19 cellular contexts compared by ENCODE assay signal in the genomic region with DNA sequence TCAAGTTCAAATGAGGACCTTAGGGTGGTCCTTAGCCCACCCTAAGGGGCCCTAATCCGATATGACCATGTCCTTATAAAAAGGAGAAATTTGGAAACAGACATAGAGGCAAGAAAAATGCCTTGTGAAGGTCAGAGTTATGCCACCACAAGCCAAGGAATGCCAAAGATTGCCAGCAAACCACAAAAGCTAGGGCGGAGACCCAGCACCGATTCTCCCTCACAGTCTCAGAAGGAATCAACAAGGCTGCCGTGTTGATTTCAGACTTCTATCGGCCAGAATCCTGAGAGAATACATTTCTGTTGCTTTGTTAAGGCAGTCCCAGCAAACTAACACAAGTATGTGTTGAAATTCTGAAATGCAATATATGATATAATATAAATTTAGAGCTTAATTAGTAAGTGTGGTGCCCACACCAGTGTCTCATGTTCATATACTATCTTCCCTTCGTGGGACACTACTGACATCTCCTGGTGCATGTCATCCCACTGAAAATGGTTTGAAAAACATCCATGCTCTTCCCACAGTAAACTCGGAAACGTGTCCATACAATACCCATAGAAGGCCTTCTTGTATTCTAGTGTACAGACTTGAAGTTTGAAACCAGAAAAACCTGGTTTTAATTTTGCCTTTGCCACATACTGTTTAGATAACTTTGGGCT.
DNase-seq lines count a peak whose midpoint lies in the region; ATAC-seq and TF ChIP-seq lines count a peak whose summit lies in the region.
"Had no signal": no experiment of that assay in that cellular context is flagged by ENCODE, and none has a peak within 500 bp of the region (broad histone marks: within the 10 kb centered on the region; RNA-seq: fewer than 3 reads in every experiment).

No MANE protein-coding gene starts in this region.

- ATAC-seq in RWPE2 (ENCODE audit: low read depth) (peak; percentile 40; the same call in 1 of the 3 replicates), GM21423 (IDR thresholded peaks at IDR 0.05; ENCODE audit: unreplicated experiment) (no peak)
- ATAC-seq: activated T-cell treated with anti-CD3 and anti-CD28 coated beads, Interleukin-2, amount 50 U/mL, for 4 hours had no signal

- CTCF ChIA-PET in Caco-2 (lab: Charles Lee): no interaction called here

- H3K36me3 Mint-ChIP-seq in Caco-2 (ENCODE audit: insufficient read depth, unreplicated experiment): no peaks in the 10 kb centered on the region
- H3K36me3 Mint-ChIP-seq: activated naive CD8-positive, alpha-beta T cell treated with anti-CD3 and anti-CD28 coated beads, Interleukin-2, amount 10 ng/mL, durations not matched to agents 7 days and 5 days; CD4-positive, alpha-beta memory T cell; IgD-negative memory B cell; naive B cell had no signal

- DNase-seq in AG08395 (ENCODE audit: low spot score) (peak; percentile 49), H4 (ENCODE audit: low spot score) (peak; percentile 87), RWPE2 (ENCODE audit: low spot score) (no peak), glomerular visceral epithelial cell (ENCODE audit: extremely low spot score) (peak; percentile 47), iPS-NIHi7 (ENCODE audit: extremely low spot score) (no peak), occipital lobe (lab: John Stamatoyannopoulos, UW) (no peak), Caco-2 (no peak)
- DNase-seq: activated CD4-positive, alpha-beta T cell treated with anti-CD3 and anti-CD28 coated beads, Interleukin-2, amount 10 ng/mL, durations not matched to agents 7 days and 5 days; activated naive CD8-positive, alpha-beta T cell treated with anti-CD3 and anti-CD28 coated beads, Interleukin-2, amount 10 ng/mL, durations not matched to agents 7 days and 5 days; activated T-cell treated with anti-CD3 and anti-CD28 coated beads, Interleukin-2, amount 50 U/mL, for 4 hours; CD4-positive, alpha-beta memory T cell; head of caudate nucleus; naive B cell; NCI-H1417 treated with DMSO at 0.1 percent for 48 hours; RPMI8226; testis had no signal

- H3K9me3 ChIP-seq in RWPE2 (ENCODE audit: severe bottlenecking): no peaks in the 10 kb centered on the region
- H3K9me3 ChIP-seq in Caco-2: no peaks in the 10 kb centered on the region
- H3K9me3 ChIP-seq: testis had no signal

- peaks cover 12% of the 10 kb centered on the region for H3K27me3 Mint-ChIP-seq in Caco-2 (ENCODE audit: insufficient read depth, unreplicated experiment)
- H3K27me3 Mint-ChIP-seq: activated CD4-positive, alpha-beta T cell treated with anti-CD3 and anti-CD28 coated beads, Interleukin-2, amount 10 ng/mL, durations not matched to agents 7 days and 5 days; naive B cell had no signal

- intact Hi-C loops in Caco-2 (cut with micrococcal nuclease; ENCODE audit: unreplicated experiment): no loop called here

- no TSS peak for BruUV-seq in Caco-2 (replicated peaks; lab: Mats Ljungman, UMichigan)

- no peaks in the 10 kb centered on the region for H3K36me3 ChIP-seq in RWPE2 (ENCODE audit: low read depth)
- no peaks in the 10 kb centered on the region for H3K36me3 ChIP-seq in Caco-2 (ENCODE audit: control insufficient read depth, insufficient read depth, low read length)

- H3K27me3 ChIP-seq in RWPE2 (ENCODE audit: insufficient read depth, poor library complexity, severe bottlenecking) (no peaks in the 10 kb centered on the region), Caco-2 (replicated peaks; ENCODE audit: control insufficient read depth, insufficient read depth, low read length) (no peaks in the 10 kb centered on the region)
- H3K27me3 ChIP-seq: testis had no signal

- H3K4me1 ChIP-seq in RWPE2 (ENCODE audit: insufficient read depth, poor library complexity, severe bottlenecking) (no peaks in the 10 kb centered on the region), Caco-2 (no peaks in the 10 kb centered on the region)
- H3K4me1 ChIP-seq: testis had no signal

- POLR2A ChIA-PET in Caco-2 (lab: Charles Lee): no interaction called here

- H3K4me1 Mint-ChIP-seq in Caco-2 (ENCODE audit: low read depth, unreplicated experiment): no peaks in the 10 kb centered on the region
- H3K4me1 Mint-ChIP-seq: activated CD4-positive, alpha-beta T cell treated with anti-CD3 and anti-CD28 coated beads, Interleukin-2, amount 10 ng/mL, durations not matched to agents 7 days and 5 days; activated naive CD8-positive, alpha-beta T cell treated with anti-CD3 and anti-CD28 coated beads, Interleukin-2, amount 10 ng/mL, durations not matched to agents 7 days and 5 days; CD4-positive, alpha-beta memory T cell; central memory CD8-positive, alpha-beta T cell had no signal

- H3K9me3 Mint-ChIP-seq in Caco-2 (ENCODE audit: unreplicated experiment): no peaks in the 10 kb centered on the region
- H3K9me3 Mint-ChIP-seq: activated CD4-positive, alpha-beta T cell treated with anti-CD3 and anti-CD28 coated beads, Interleukin-2, amount 10 ng/mL, durations not matched to agents 7 days and 5 days; activated naive CD8-positive, alpha-beta T cell treated with anti-CD3 and anti-CD28 coated beads, Interleukin-2, amount 10 ng/mL, durations not matched to agents 7 days and 5 days; activated T-cell treated with anti-CD3 and anti-CD28 coated beads, Interleukin-2, amount 50 U/mL, for 4 hours; central memory CD8-positive, alpha-beta T cell; IgD-negative memory B cell had no signal

- no peak overlapping the region for H3K27ac Mint-ChIP-seq in Caco-2 (ENCODE audit: unreplicated experiment)
- H3K27ac Mint-ChIP-seq: activated CD4-positive, alpha-beta T cell treated with anti-CD3 and anti-CD28 coated beads, Interleukin-2, amount 10 ng/mL, durations not matched to agents 7 days and 5 days; activated naive CD8-positive, alpha-beta T cell treated with anti-CD3 and anti-CD28 coated beads, Interleukin-2, amount 10 ng/mL, durations not matched to agents 7 days and 5 days; CD4-positive, alpha-beta memory T cell; IgD-negative memory B cell; naive B cell had no signal

- H3K27ac ChIP-seq in RWPE2 (ENCODE audit: poor library complexity, severe bottlenecking): no peak overlapping the region
- H3K27ac ChIP-seq: testis had no signal

- TF ChIP-seq CTCF in RWPE2 (IDR thresholded peaks at IDR 0.05; ENCODE audit: poor library complexity, severe bottlenecking) (no peak), Caco-2 (IDR thresholded peaks at IDR 0.05; ENCODE audit: insufficient read depth in 1 of 2, low read depth in 1 of 2, low read length in 1 of 2, severe bottlenecking in 1 of 2, unreplicated experiment in 1 of 2) (no peak)

- H3K4me3 Mint-ChIP-seq in Caco-2 (ENCODE audit: unreplicated experiment): no peak overlapping the region
- H3K4me3 Mint-ChIP-seq: activated CD4-positive, alpha-beta T cell treated with anti-CD3 and anti-CD28 coated beads, Interleukin-2, amount 10 ng/mL, durations not matched to agents 7 days and 5 days; activated naive CD8-positive, alpha-beta T cell treated with anti-CD3 and anti-CD28 coated beads, Interleukin-2, amount 10 ng/mL, durations not matched to agents 7 days and 5 days; activated T-cell treated with anti-CD3 and anti-CD28 coated beads, Interleukin-2, amount 50 U/mL, for 4 hours; CD4-positive, alpha-beta memory T cell; central memory CD8-positive, alpha-beta T cell; IgD-negative memory B cell; naive B cell had no signal

- no peak overlapping the region for H3K4me3 ChIP-seq in RWPE2 (ENCODE audit: severe bottlenecking)
- H3K4me3 ChIP-seq in Caco-2 (ENCODE audit: low read depth, low read length): no peak overlapping the region
- H3K4me3 ChIP-seq: testis had no signal

Comparison
In these comparisons a context has a peak if more than half of its experiments do, and no peak if none do; other contexts are left out.
1. DNase-seq: peak in AG08395 (single experiment), H4 (single experiment) and glomerular visceral epithelial cell (single experiment); none in RWPE2 (single experiment), iPS-NIHi7 (single experiment), occipital lobe (single experiment) and Caco-2 (0 of 2).